ENCODE assay signal across 16 cellular contexts in genomic region chr2:219557791-219558785, GRCh38. TPM values are rescaled to one million over a fixed set of nuclear protein-coding genes. Genes with fewer than 3 reads are reported as not detected.
DNase-seq lines count a peak whose midpoint lies in the region; ATAC-seq and TF ChIP-seq lines count a peak whose summit lies in the region.
"Had no signal": no experiment of that assay in that cellular context is flagged by ENCODE, and none has a peak within 500 bp of the region (broad histone marks: within the 10 kb centered on the region; RNA-seq: fewer than 3 reads in every experiment).

No MANE protein-coding gene starts in this region.

- H2AK5ac ChIP-seq in neuronal stem cell (ENCODE audit: low read depth, low read length) = no peak overlapping the region

- TF ChIP-seq POLR2A in esophagus squamous epithelium (IDR thresholded peaks at IDR 0.05) = no peak

- ATAC-seq in natural killer cell treated with Interleukin-12 subunit alpha and Interleukin-12 subunit beta and Interleukin-15 and Interleukin-18, amount 100 ng/mL, for 72 hours = peak; percentile 8 to 11
- ATAC-seq in natural killer cell (no peak), HG03025 (IDR thresholded peaks at IDR 0.05; ENCODE audit: low FRiP score, unreplicated experiment) (no peak)
- ATAC-seq: GM12878 had no signal

- H3K9ac ChIP-seq in neuronal stem cell (ENCODE audit: low read depth, low read length, poor library complexity) = no peak overlapping the region
- H3K9ac ChIP-seq: GM23248 had no signal

- H3K4me1 Mint-ChIP-seq in natural killer cell treated with Interleukin-12 subunit alpha and Interleukin-12 subunit beta and Interleukin-15 and Interleukin-18, amount 100 ng/mL, for 72 hours (ENCODE audit: low read depth in 2 of 2) = no peaks in the 10 kb centered on the region
- H3K4me1 Mint-ChIP-seq in natural killer cell = no peaks in the 10 kb centered on the region
- H3K4me1 Mint-ChIP-seq: CD14-positive monocyte had no signal

- H2BK12ac ChIP-seq in neuronal stem cell (ENCODE audit: low read length) = no peak overlapping the region

- no peak overlapping the region for H2BK15ac ChIP-seq in neuronal stem cell (ENCODE audit: low read length)

- no peak overlapping the region for H3K4ac ChIP-seq in neuronal stem cell (ENCODE audit: low read length)

- no peak overlapping the region for H3K4me3 Mint-ChIP-seq in natural killer cell treated with Interleukin-12 subunit alpha and Interleukin-12 subunit beta and Interleukin-15 and Interleukin-18, amount 100 ng/mL, for 72 hours
- no peak overlapping the region for H3K4me3 Mint-ChIP-seq in natural killer cell
- H3K4me3 Mint-ChIP-seq: CD14-positive monocyte had no signal

- peaks cover 10% of the 10 kb centered on the region for H3K79me1 ChIP-seq in neuronal stem cell (ENCODE audit: low read depth, low read length)

- H3K36me3 ChIP-seq in neuronal stem cell (replicated peaks in 1 of 2; ENCODE audit: control insufficient read depth in 2 of 2, insufficient read depth in 2 of 2, low read length in 2 of 2) (peaks cover 20 to 76% of the 10 kb centered on the region in 2 donors), esophagus squamous epithelium (peaks cover 0 to 18% (median 0%) of the 10 kb centered on the region in 3 donors)
- H3K36me3 ChIP-seq: SJCRH30 had no signal

- H3K4me1 ChIP-seq in neuronal stem cell (ENCODE audit: control insufficient read depth in 2 of 2, insufficient read depth in 1 of 2, low read depth in 1 of 2, low read length in 2 of 2) (peaks cover under 1 to 11% of the 10 kb centered on the region in 2 donors), esophagus squamous epithelium (peaks cover 2 to 12% (median 5%) of the 10 kb centered on the region in 3 donors)

- H4K8ac ChIP-seq in neuronal stem cell (ENCODE audit: low read depth, low read length) = no peak overlapping the region

- no peak overlapping the region for H3K14ac ChIP-seq in neuronal stem cell (ENCODE audit: low read length)

- DNase-seq in natural killer cell treated with Interleukin-12 subunit alpha and Interleukin-12 subunit beta and Interleukin-15 and Interleukin-18, amount 100 ng/mL, for 72 hours (ENCODE audit: low spot score) = no peak
- DNase-seq in natural killer cell (no peak), neuronal stem cell (ENCODE audit: low spot score) (no peak), hippocampal formation (lab: John Stamatoyannopoulos, UW) (no peak), esophagus squamous epithelium (lab: John Stamatoyannopoulos, UW) (no peak)
- DNase-seq: DMS 273 treated with DMSO at 0.1 percent for 48 hours, GDM1, GM23248, KBM-7, NCI-H1417 treated with DMSO at 0.1 percent for 48 hours, NCI-H1930, NCI-H526 treated with DMSO at 0.1 percent for 48 hours, SJCRH30 had no signal

- H3K27ac ChIP-seq in neuronal stem cell (replicated peaks; ENCODE audit: low read length) = no peak overlapping the region
- no peak overlapping the region for H3K27ac ChIP-seq in esophagus squamous epithelium
- H3K27ac ChIP-seq: GM23248, SJCRH30 had no signal

- peak overlapping the region; percentile 75 for H3K23ac ChIP-seq in neuronal stem cell (ENCODE audit: low read depth, low read length, poor library complexity)

- peaks cover 0 to 4% of the 10 kb centered on the region in 2 donors for H3K27me3 Mint-ChIP-seq in natural killer cell treated with Interleukin-12 subunit alpha and Interleukin-12 subunit beta and Interleukin-15 and Interleukin-18, amount 100 ng/mL, for 72 hours
- peaks cover 8 to 17% of the 10 kb centered on the region in 2 donors for H3K27me3 Mint-ChIP-seq in natural killer cell (ENCODE audit: low read depth in 2 of 2)

- H3K9me3 ChIP-seq in neuronal stem cell (replicated peaks in 1 of 2; ENCODE audit: control insufficient read depth in 2 of 2, insufficient read depth in 1 of 2, low read depth in 1 of 2, low read length in 2 of 2) (peaks cover 0 to 5% of the 10 kb centered on the region in 2 donors), esophagus squamous epithelium (no peaks in the 10 kb centered on the region)
- H3K9me3 ChIP-seq: SJCRH30 had no signal

- H3K4me3 ChIP-seq in neuronal stem cell (ENCODE audit: low read length in 2 of 2) (no peak overlapping the region), esophagus squamous epithelium (no peak overlapping the region)
- H3K4me3 ChIP-seq: GM12878, GM23248, SJCRH30 had no signal

- H3K18ac ChIP-seq in neuronal stem cell (ENCODE audit: low read length) = no peak overlapping the region

- H3K4me2 ChIP-seq in neuronal stem cell (ENCODE audit: insufficient read depth, low read length, poor library complexity, severe bottlenecking) = no peak overlapping the region

- H2AFZ ChIP-seq in neuronal stem cell (ENCODE audit: low read length) = no peak overlapping the region
- H2AFZ ChIP-seq: GM23248 had no signal

- no CpG with 5 or more reads among the region's 25 CpGs for WGBS in neuronal stem cell (ENCODE audit: extremely low coverage in 2 of 2, insufficient read length in 2 of 2, insufficient replicate concordance in 1 of 2), 2 donors
- 95% methylated on average over 6 of the region's 25 CpGs; no CpG with 5 or more reads in 1 of the 2 donors for WGBS in esophagus squamous epithelium, 2 donors

- H2BK5ac ChIP-seq in neuronal stem cell (ENCODE audit: low read length) = peak overlapping the region; percentile 22

- no peak overlapping the region for H2BK120ac ChIP-seq in neuronal stem cell (ENCODE audit: low read depth, low read length)

- TF ChIP-seq CTCF in natural killer cell (IDR thresholded peaks at IDR 0.05) (no peak), esophagus squamous epithelium (IDR thresholded peaks at IDR 0.05) (no peak)

- H3K27me3 ChIP-seq in neuronal stem cell (ENCODE audit: control insufficient read depth in 3 of 3, insufficient read depth in 3 of 3, low read depth in 1 of 3, low read length in 3 of 3) = peaks cover 0 to 8% (median 0%) of the 10 kb centered on the region in 3 experiments
- peaks cover 0 to 16% (median 2%) of the 10 kb centered on the region in 4 donors for H3K27me3 ChIP-seq in esophagus squamous epithelium
- H3K27me3 ChIP-seq: SJCRH30 had no signal

- H3K27ac Mint-ChIP-seq in natural killer cell treated with Interleukin-12 subunit alpha and Interleukin-12 subunit beta and Interleukin-15 and Interleukin-18, amount 100 ng/mL, for 72 hours = no peak overlapping the region
- H3K27ac Mint-ChIP-seq in natural killer cell = no peak overlapping the region
- H3K27ac Mint-ChIP-seq: CD14-positive monocyte had no signal

- intact Hi-C loops in natural killer cell (cut with micrococcal nuclease) = no loop called here
- intact Hi-C loops in esophagus squamous epithelium (cut with DNase I) = no loop called here

- no peak overlapping the region for H4K91ac ChIP-seq in neuronal stem cell (ENCODE audit: low read depth, low read length, poor library complexity)

- no peaks in the 10 kb centered on the region for H3K36me3 Mint-ChIP-seq in natural killer cell treated with Interleukin-12 subunit alpha and Interleukin-12 subunit beta and Interleukin-15 and Interleukin-18, amount 100 ng/mL, for 72 hours
- H3K36me3 Mint-ChIP-seq in natural killer cell = no peaks in the 10 kb centered on the region
- H3K36me3 Mint-ChIP-seq: CD14-positive monocyte had no signal

- no peaks in the 10 kb centered on the region for H3K9me3 Mint-ChIP-seq in natural killer cell treated with Interleukin-12 subunit alpha and Interleukin-12 subunit beta and Interleukin-15 and Interleukin-18, amount 100 ng/mL, for 72 hours
- no peaks in the 10 kb centered on the region for H3K9me3 Mint-ChIP-seq in natural killer cell

RNA-seq across cellular contexts. Expression of gene OBSL1, which starts 13.3 kb away (rescaled TPM):
- total RNA-seq in natural killer cell treated with Interleukin-12 subunit alpha and Interleukin-12 subunit beta and Interleukin-15 and Interleukin-18, amount 100 ng/mL, for 72 hours = 1 to 10 TPM in 1 of 2 donors, not detected in 1; 2.9 TPM
- total RNA-seq in natural killer cell (1 to 10 TPM in 1 of 3 donors, under 1 TPM in 2; 0.07 to 8.8 (median 0.32) TPM), esophagus squamous epithelium (10 to 100 TPM in 3 of 4 donors, 1 to 10 TPM in 1; 7.0 to 38.9 (median 16.0) TPM)
- 40.6 TPM for polyA plus RNA-seq in neuronal stem cell (2013, experiment 1 of 2)
- polyA plus RNA-seq in neuronal stem cell (2013, experiment 2 of 2) = 41.4 TPM
- polyA plus RNA-seq: CD14-positive monocyte had no signal

RNA-seq across cellular contexts. Expression of gene INHA, which starts 14.0 kb away (rescaled TPM):
- not detected for total RNA-seq in natural killer cell treated with Interleukin-12 subunit alpha and Interleukin-12 subunit beta and Interleukin-15 and Interleukin-18, amount 100 ng/mL, for 72 hours
- total RNA-seq in natural killer cell = not detected
- polyA plus RNA-seq in neuronal stem cell (2013, experiment 1 of 2) = 0.50 TPM
- polyA plus RNA-seq in neuronal stem cell (2013, experiment 2 of 2) = 0.35 TPM
- not detected for total RNA-seq in esophagus squamous epithelium
- total RNA-seq: GM12878 had no signal
- polyA plus RNA-seq: CD14-positive monocyte, GM12878 had no signal

RNA-seq across cellular contexts. Expression of gene TMEM198, which starts 14.3 kb away (rescaled TPM):
- 1 to 10 TPM; 3.6 to 7.6 TPM for total RNA-seq in natural killer cell treated with Interleukin-12 subunit alpha and Interleukin-12 subunit beta and Interleukin-15 and Interleukin-18, amount 100 ng/mL, for 72 hours
- total RNA-seq in natural killer cell (1 to 10 TPM; 1.7 to 2.3 (median 1.8) TPM), esophagus squamous epithelium (under 1 TPM; 0.62 to 0.87 (median 0.78) TPM)
- 2.7 TPM for polyA plus RNA-seq in neuronal stem cell (2013, experiment 1 of 2)
- polyA plus RNA-seq in neuronal stem cell (2013, experiment 2 of 2) = 1.8 TPM
- polyA plus RNA-seq: CD14-positive monocyte had no signal

RNA-seq across cellular contexts. Expression of gene CHPF, which starts 14.5 kb away (rescaled TPM):
- total RNA-seq in natural killer cell treated with Interleukin-12 subunit alpha and Interleukin-12 subunit beta and Interleukin-15 and Interleukin-18, amount 100 ng/mL, for 72 hours = 10 to 100 TPM; 52.4 to 57.5 TPM
- 10 to 100 TPM in 2 of 3 donors, 1 to 10 TPM in 1; 9.6 to 19.2 (median 12.7) TPM for total RNA-seq in natural killer cell
- 12.6 TPM for polyA plus RNA-seq in neuronal stem cell (2013, experiment 1 of 2)
- 12.8 TPM for polyA plus RNA-seq in neuronal stem cell (2013, experiment 2 of 2)
- 10 to 100 TPM; 40.4 to 56.6 (median 52.6) TPM for total RNA-seq in esophagus squamous epithelium

RNA-seq across cellular contexts. Expression of gene STK11IP, which starts 39.6 kb away (rescaled TPM):
- 10 to 100 TPM; 27.7 to 50.7 TPM for total RNA-seq in natural killer cell treated with Interleukin-12 subunit alpha and Interleukin-12 subunit beta and Interleukin-15 and Interleukin-18, amount 100 ng/mL, for 72 hours
- total RNA-seq in natural killer cell (10 to 100 TPM; 56.1 to 76.0 (median 65.2) TPM), esophagus squamous epithelium (10 to 100 TPM; 12.3 to 21.3 (median 14.4) TPM)
- polyA plus RNA-seq in neuronal stem cell (2013, experiment 1 of 2) = 12.9 TPM
- 12.0 TPM for polyA plus RNA-seq in neuronal stem cell (2013, experiment 2 of 2)

Comparison
In these comparisons a context has a peak if more than half of its experiments do, and no peak if none do; other contexts are left out.
1. ATAC-seq: peak in natural killer cell treated with Interleukin-12 subunit alpha and Interleukin-12 subunit beta and Interleukin-15 and Interleukin-18, amount 100 ng/mL, for 72 hours (2 of 2); none in natural killer cell (0 of 3) and HG03025 (single experiment).